Comparison of ENCODE assay signal across 12 cellular contexts in the genomic region with DNA sequence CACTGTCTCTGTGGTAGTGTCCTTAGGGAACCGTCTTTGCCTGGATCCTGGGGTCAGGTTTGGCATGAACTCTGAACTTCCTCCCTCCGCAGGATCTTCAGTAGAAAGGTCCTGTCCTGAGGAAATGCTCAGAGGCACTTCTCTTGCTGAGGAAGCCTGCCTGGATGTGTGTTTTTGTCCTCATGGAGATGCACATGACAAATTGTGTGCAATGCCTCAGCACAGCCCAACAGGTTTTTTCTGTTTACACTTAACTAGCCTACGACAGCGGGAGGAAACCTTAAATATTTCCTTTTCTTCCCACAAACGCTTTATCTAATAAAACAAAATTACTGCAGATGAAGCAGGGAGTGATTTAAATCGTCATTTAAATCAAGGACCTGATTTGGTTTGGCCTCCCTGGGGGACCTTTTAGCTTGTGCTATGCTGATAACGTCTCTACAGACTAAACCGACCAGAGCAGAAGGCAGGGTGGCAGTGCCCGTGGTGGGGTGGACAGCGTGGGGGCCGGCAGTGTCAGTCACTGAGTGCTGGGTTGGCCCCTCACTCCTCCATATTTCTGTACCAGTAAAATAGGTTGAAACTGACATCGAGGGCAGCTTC. TPM values are rescaled to one million over a fixed set of nuclear protein-coding genes. Genes with fewer than 3 reads are reported as not detected.
DNase-seq lines count a peak whose midpoint lies in the region; ATAC-seq, FAIRE-seq and TF ChIP-seq lines count a peak whose summit lies in the region.
"Had no signal": no experiment of that assay in that cellular context is flagged by ENCODE, and none has a peak within 500 bp of the region (broad histone marks: within the 10 kb centered on the region; RNA-seq: fewer than 3 reads in every experiment).

No MANE protein-coding gene starts in this region.

- no peaks in the 10 kb centered on the region for H3K27me3 ChIP-seq in vagina

- no peak overlapping the region for H3K4me3 ChIP-seq in mesodermal cell (ENCODE audit: extremely low read depth, insufficient read depth, low read length, poor library complexity, severe bottlenecking)
- H3K4me3 ChIP-seq in vagina, result peak overlapping the region; percentile 5 to 33
- H3K4me3 ChIP-seq: psoas muscle had no signal

- DNase-seq in NCI-H1436 (lab: John Stamatoyannopoulos, UW) (peak; percentile 6), NCI-H1436 treated with DMSO at 0.1 percent for 48 hours (lab: John Stamatoyannopoulos, UW) (no peak), vagina (ENCODE audit: extremely low spot score in 2 of 2) (no peak)
- no peak for DNase-seq in activated CD8-positive, alpha-beta memory T cell treated with anti-CD3 and anti-CD28 coated beads, Interleukin-2, amount 50 U/mL, for 48 hours
- DNase-seq: NCI-H524, psoas muscle, WERI-Rb-1 had no signal

- no peak for TF ChIP-seq CTCF in vagina (IDR thresholded peaks at IDR 0.05)

- ATAC-seq in HG02870 (IDR thresholded peaks at IDR 0.05; ENCODE audit: unreplicated experiment), result no peak
- ATAC-seq in HG03457 (IDR thresholded peaks at IDR 0.05; ENCODE audit: unreplicated experiment), result no peak

- TF ChIP-seq POLR2A in vagina (IDR thresholded peaks at IDR 0.05), result no peak

- peaks cover 27% of the 10 kb centered on the region for H3K4me1 ChIP-seq in mesodermal cell (ENCODE audit: control insufficient read depth, insufficient read depth, low read length, poor library complexity, severe bottlenecking)
- H3K4me1 ChIP-seq in vagina, result peaks cover 23% of the 10 kb centered on the region
- H3K4me1 ChIP-seq: psoas muscle had no signal

- intact Hi-C loops in vagina (cut with DNase I), result no loop called here

- H3K9me3 ChIP-seq in mesodermal cell (ENCODE audit: control insufficient read depth, low read length) (no peaks in the 10 kb centered on the region), vagina (no peaks in the 10 kb centered on the region)
- H3K9me3 ChIP-seq: psoas muscle had no signal

- 85 to 88% methylated on average over 8 to 12 of the region's 12 CpGs for WGBS in mesodermal cell (ENCODE audit: insufficient coverage in 2 of 2), 2 experiments

- FAIRE-seq in endometrium (lab: Jason Lieb, UNC), result peak; percentile 33
- FAIRE-seq: A204.1 had no signal

- H3K27ac ChIP-seq in mesodermal cell (ENCODE audit: low read depth, low read length, severe bottlenecking), result peak overlapping the region; percentile 78
- H3K27ac ChIP-seq in vagina, result peak overlapping the region; percentile 64
- H3K27ac ChIP-seq: psoas muscle, WERI-Rb-1 had no signal

- H3K36me3 ChIP-seq in mesodermal cell (ENCODE audit: control insufficient read depth, insufficient read depth, low read length), result no peaks in the 10 kb centered on the region
- H3K36me3 ChIP-seq in vagina, result no peaks in the 10 kb centered on the region
- H3K36me3 ChIP-seq: WERI-Rb-1 had no signal

RNA-seq across cellular contexts. Expression of gene FBXL14, which starts 18.5 kb away (rescaled TPM):
- 12.1 TPM for polyA plus RNA-seq in mesodermal cell (2013, experiment 1 of 2)
- 11.9 TPM for polyA plus RNA-seq in mesodermal cell (2013, experiment 2 of 2)
- 15.2 TPM for total RNA-seq in vagina

RNA-seq across cellular contexts. Expression of gene WNT5B, which starts 53.1 kb away (rescaled TPM):
- 21.4 TPM for polyA plus RNA-seq in mesodermal cell (2013, experiment 1 of 2)
- 19.5 TPM for polyA plus RNA-seq in mesodermal cell (2013, experiment 2 of 2)
- 7.6 TPM for total RNA-seq in vagina
